In the genomic region with DNA sequence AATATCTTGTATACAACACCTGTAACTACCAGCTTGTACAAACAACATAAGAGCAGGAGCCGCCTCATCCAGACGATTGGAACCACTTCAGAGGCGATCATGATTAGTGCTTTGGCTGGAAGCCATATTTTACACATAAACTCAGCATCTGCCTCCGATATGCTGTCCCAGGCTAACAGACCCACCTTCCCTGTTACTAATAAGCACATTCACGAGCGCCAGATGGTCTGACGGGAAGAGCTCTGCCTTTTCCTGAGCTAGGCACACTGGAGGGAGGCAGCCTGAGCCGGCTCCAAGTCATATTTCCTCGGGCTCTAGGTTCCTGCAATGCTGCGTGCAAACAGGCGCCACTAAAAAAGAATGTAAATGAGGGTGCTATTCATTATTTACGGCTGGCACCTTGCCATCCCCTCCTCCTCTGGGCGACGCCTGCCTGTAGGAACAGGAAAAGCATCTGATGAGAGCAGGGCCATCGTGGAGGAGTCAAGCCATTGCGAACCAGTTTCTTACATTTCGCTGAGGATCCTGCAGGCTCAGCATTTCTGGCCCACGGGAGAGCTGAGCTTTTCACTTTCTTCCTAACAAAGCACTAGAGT, we compare ENCODE assay signal across 9 cellular contexts.
A peak's percentile ranks its signal among the peaks of the same experiment; 100 is the strongest.
DNase-seq lines count a peak whose midpoint lies in the region; ATAC-seq and TF ChIP-seq lines count a peak whose summit lies in the region.
"Had no signal": no experiment of that assay in that cellular context is flagged by ENCODE, and none has a peak within 500 bp of the region (broad histone marks: within the 10 kb centered on the region; RNA-seq: fewer than 3 reads in every experiment).

No MANE protein-coding gene starts in this region.

- H3K4me3 ChIP-seq in HEK293 (ENCODE audit: low read depth, low read length) (no peak overlapping the region), SJCRH30 (no peak overlapping the region)

- H3K27me3 ChIP-seq in SJCRH30 = no peaks in the 10 kb centered on the region

- H3K9me3 ChIP-seq in HEK293 (ENCODE audit: control insufficient read depth, insufficient read depth, low read depth, low read length) = no peaks in the 10 kb centered on the region
- H3K9me3 ChIP-seq in SJCRH30 (replicated peaks) = no peaks in the 10 kb centered on the region; the same call in 1 of the 2 replicates

- ATAC-seq in HG02642 (IDR thresholded peaks at IDR 0.05; ENCODE audit: poor library complexity, unreplicated experiment) (no peak), GM18505 (IDR thresholded peaks at IDR 0.05; ENCODE audit: unreplicated experiment) (no peak)

- H3K36me3 ChIP-seq in HEK293 (ENCODE audit: control insufficient read depth in 2 of 2, insufficient read depth in 1 of 2, low read length in 2 of 2) = no peaks in the 10 kb centered on the region
- no peaks in the 10 kb centered on the region for H3K36me3 ChIP-seq in SJCRH30

- H3K27ac ChIP-seq in HEK293 (ENCODE audit: extremely low read depth, low read depth, low read length) (peak overlapping the region; percentile 39; the same call in 1 of the 2 replicates), epithelial cell of prostate (no peak overlapping the region), SJCRH30 (no peak overlapping the region)

- CTCF ChIA-PET in HEK293 (lab: Yijun Ruan, JAX) = interaction anchor here (0.6 to 2.0 kb wide), 4 partner anchors 27 to 574 kb away, joined by 3 to 7 read pairs (median 3); no protein-coding TSS in a partner anchor

- POLR2A ChIA-PET in HEK293 (lab: Yijun Ruan, JAX) = no interaction called here

- TF ChIP-seq CTCF in HEK293 (tag by site-specific recombination; IDR thresholded peaks at IDR 0.05) = peak; percentile 66; the same call in 1 of the 2 replicates

- no peaks in the 10 kb centered on the region; the same call in 1 of the 2 replicates for H3K4me1 ChIP-seq in HEK293 (ENCODE audit: control insufficient read depth, insufficient read depth, low read length)
- H3K4me1 ChIP-seq in SJCRH30 = no peaks in the 10 kb centered on the region

- no peak for TF ChIP-seq POLR2A in GM18505 (IDR thresholded peaks at IDR 0.05; ENCODE audit: borderline replicate concordance, extremely low read depth, insufficient read depth, insufficient read length)

- peak; percentile 80 to 92 for DNase-seq in NCI-H526 (lab: John Stamatoyannopoulos, UW)
- DNase-seq in epithelial cell of prostate (ENCODE audit: low read depth, low spot score) = peak; percentile 51
- peak; percentile 38 for DNase-seq in renal cortical epithelial cell (ENCODE audit: low read depth)
- DNase-seq in SJCRH30 = no peak
- no peak for DNase-seq in NCI-H226
- DNase-seq: aorta had no signal

TF ChIP-seq in HEK293, 187 proteins besides CTCF, POLR2A, EP300 and RAD21 (continues in another document):
- no peak for TF ChIP-seq ZNF266 (tag by site-specific recombination; IDR thresholded peaks at IDR 0.05; ENCODE audit: low read depth)
- no peak for TF ChIP-seq ZNF580 (tag by site-specific recombination; IDR thresholded peaks at IDR 0.05)
- no peak for TF ChIP-seq ZNF404 (tag by site-specific recombination; IDR thresholded peaks at IDR 0.05)
- TF ChIP-seq ZSCAN23 (tag by site-specific recombination; IDR thresholded peaks at IDR 0.05) = no peak
- TF ChIP-seq, protein P1, sequence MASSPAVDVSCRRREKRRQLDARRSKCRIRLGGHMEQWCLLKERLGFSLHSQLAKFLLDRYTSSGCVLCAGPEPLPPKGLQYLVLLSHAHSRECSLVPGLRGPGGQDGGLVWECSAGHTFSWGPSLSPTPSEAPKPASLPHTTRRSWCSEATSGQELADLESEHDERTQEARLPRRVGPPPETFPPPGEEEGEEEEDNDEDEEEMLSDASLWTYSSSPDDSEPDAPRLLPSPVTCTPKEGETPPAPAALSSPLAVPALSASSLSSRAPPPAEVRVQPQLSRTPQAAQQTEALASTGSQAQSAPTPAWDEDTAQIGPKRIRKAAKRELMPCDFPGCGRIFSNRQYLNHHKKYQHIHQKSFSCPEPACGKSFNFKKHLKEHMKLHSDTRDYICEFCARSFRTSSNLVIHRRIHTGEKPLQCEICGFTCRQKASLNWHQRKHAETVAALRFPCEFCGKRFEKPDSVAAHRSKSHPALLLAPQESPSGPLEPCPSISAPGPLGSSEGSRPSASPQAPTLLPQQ (tag by site-specific recombination; IDR thresholded peaks at IDR 0.05) = no peak
- TF ChIP-seq ZNF324 (tag by site-specific recombination; IDR thresholded peaks at IDR 0.05) = no peak
- no peak for TF ChIP-seq ZNF37A (tag by site-specific recombination; IDR thresholded peaks at IDR 0.05)
- TF ChIP-seq ZNF571 (tag by site-specific recombination; IDR thresholded peaks at IDR 0.05) = no peak
- no peak for TF ChIP-seq PRDM10 (tag by site-specific recombination; IDR thresholded peaks at IDR 0.05)
- TF ChIP-seq ZNF660 (tag by site-specific recombination; IDR thresholded peaks at IDR 0.05) = peak; percentile 64
- 0 out of 2 replicates have a peak, but pooled peaks have one; percentile 8 for TF ChIP-seq ZBTB20 (tag by site-specific recombination; IDR thresholded peaks at IDR 0.05)
- TF ChIP-seq OSR2 (tag by site-specific recombination; IDR thresholded peaks at IDR 0.05) = peak; percentile 87
- TF ChIP-seq MYNN (tag by site-specific recombination; IDR thresholded peaks at IDR 0.05; ENCODE audit: borderline replicate concordance) = no peak
- TF ChIP-seq ZSCAN30 (tag by site-specific recombination; IDR thresholded peaks at IDR 0.05) = 0 out of 2 replicates have a peak, but pooled peaks have one; percentile 13
- TF ChIP-seq, protein P2, sequence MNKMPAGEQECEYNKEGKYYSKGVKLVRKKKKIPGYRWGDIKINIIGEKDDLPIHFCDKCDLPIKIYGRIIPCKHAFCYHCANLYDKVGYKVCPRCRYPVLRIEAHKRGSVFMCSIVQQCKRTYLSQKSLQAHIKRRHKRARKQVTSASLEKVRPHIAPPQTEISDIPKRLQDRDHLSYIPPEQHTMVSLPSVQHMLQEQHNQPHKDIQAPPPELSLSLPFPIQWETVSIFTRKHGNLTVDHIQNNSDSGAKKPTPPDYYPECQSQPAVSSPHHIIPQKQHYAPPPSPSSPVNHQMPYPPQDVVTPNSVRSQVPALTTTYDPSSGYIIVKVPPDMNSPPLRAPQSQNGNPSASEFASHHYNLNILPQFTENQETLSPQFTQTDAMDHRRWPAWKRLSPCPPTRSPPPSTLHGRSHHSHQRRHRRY (tag by site-specific recombination; IDR thresholded peaks at IDR 0.05) = no peak
- no peak for TF ChIP-seq ZNF621 (tag by site-specific recombination; IDR thresholded peaks at IDR 0.05)
- TF ChIP-seq, protein P3, sequence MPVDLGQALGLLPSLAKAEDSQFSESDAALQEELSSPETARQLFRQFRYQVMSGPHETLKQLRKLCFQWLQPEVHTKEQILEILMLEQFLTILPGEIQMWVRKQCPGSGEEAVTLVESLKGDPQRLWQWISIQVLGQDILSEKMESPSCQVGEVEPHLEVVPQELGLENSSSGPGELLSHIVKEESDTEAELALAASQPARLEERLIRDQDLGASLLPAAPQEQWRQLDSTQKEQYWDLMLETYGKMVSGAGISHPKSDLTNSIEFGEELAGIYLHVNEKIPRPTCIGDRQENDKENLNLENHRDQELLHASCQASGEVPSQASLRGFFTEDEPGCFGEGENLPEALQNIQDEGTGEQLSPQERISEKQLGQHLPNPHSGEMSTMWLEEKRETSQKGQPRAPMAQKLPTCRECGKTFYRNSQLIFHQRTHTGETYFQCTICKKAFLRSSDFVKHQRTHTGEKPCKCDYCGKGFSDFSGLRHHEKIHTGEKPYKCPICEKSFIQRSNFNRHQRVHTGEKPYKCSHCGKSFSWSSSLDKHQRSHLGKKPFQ (tag by site-specific recombination; IDR thresholded peaks at IDR 0.05) = no peak
- peak; percentile 66; the same call in 1 of the 2 replicates for TF ChIP-seq ZBTB44 (tag by site-specific recombination; IDR thresholded peaks at IDR 0.05)

Comparison
In these comparisons a context has a peak if more than half of its experiments do, and no peak if none do; other contexts are left out.
1. DNase-seq: peak in NCI-H526 (2 of 2), epithelial cell of prostate (single experiment) and renal cortical epithelial cell (single experiment); none in SJCRH30 (0 of 2) and NCI-H226 (single experiment).